Comparison of ENCODE assay signal across 9 cellular contexts in genomic region chr12:6929806-6930452, GRCh38. TPM values are rescaled to one million over a fixed set of nuclear protein-coding genes. Genes with fewer than 3 reads are reported as not detected.
DNase-seq lines count a peak whose midpoint lies in the region; ATAC-seq lines count a peak whose summit lies in the region.
"Had no signal": no experiment of that assay in that cellular context is flagged by ENCODE, and none has a peak within 500 bp of the region (broad histone marks: within the 10 kb centered on the region; RNA-seq: fewer than 3 reads in every experiment).

No MANE protein-coding gene starts in this region.

- no peaks in the 10 kb centered on the region for H3K36me3 ChIP-seq in mucosa of stomach (ENCODE audit: control insufficient read depth, insufficient read depth, low read length)

- H3K27ac ChIP-seq in caudate nucleus (ENCODE audit: low read depth, low read length) = peak overlapping the region; percentile 92

- ATAC-seq in left ventricle myocardium superior (no peak), HG03025 (IDR thresholded peaks at IDR 0.05; ENCODE audit: low FRiP score, unreplicated experiment) (no peak)

- DNase-seq in cardiac septum (ENCODE audit: low spot score) = peak; percentile 24
- DNase-seq in left ventricle myocardium superior = no peak
- DNase-seq in caudate nucleus (lab: John Stamatoyannopoulos, UW) = no peak
- no peak for DNase-seq in NCI-H524 (lab: John Stamatoyannopoulos, UW)
- no peak for DNase-seq in HT-29 (ENCODE audit: low spot score)
- DNase-seq in amniotic stem cell (lab: John Stamatoyannopoulos, UW) = no peak

- intact Hi-C loops in cardiac septum (cut with DNase I) = no loop called here
- intact Hi-C loops in left ventricle myocardium superior (cut with micrococcal nuclease) = no loop called here

- peak overlapping the region; percentile 85 for H3K9ac ChIP-seq in mucosa of stomach (ENCODE audit: low read length)

- peak overlapping the region; percentile 74 for H3K4me3 ChIP-seq in mucosa of stomach (ENCODE audit: low read length)

- H3K4me1 ChIP-seq in mucosa of stomach (ENCODE audit: control insufficient read depth, insufficient read depth, low read length) = peaks cover 55% of the 10 kb centered on the region

- no peaks in the 10 kb centered on the region for H3K9me3 ChIP-seq in mucosa of stomach (ENCODE audit: control insufficient read depth, low read length)

- H3K27me3 ChIP-seq in mucosa of stomach (ENCODE audit: control insufficient read depth, insufficient read depth, low read length) = no peaks in the 10 kb centered on the region

RNA-seq across cellular contexts. Expression of gene ATN1, which starts 2.2 kb away (rescaled TPM):
- total RNA-seq in cardiac septum (76.9 TPM), left ventricle myocardium superior (83.1 TPM)
- 22.0 and 36.9 TPM in 2 replicates for total RNA-seq in HT-29 (2014; rRNA removed; shearing (Covaris generic))

RNA-seq across cellular contexts. Expression of gene RNU7-1, which starts 13.7 kb away (rescaled TPM):
- total RNA-seq in cardiac septum (not detected), left ventricle myocardium superior (not detected)
- not detected in 2 replicates for total RNA-seq in HT-29 (2014; rRNA removed; shearing (Covaris generic))
- total RNA-seq: RPMI7951 had no signal

RNA-seq across cellular contexts. Expression of gene C12orf57, which starts 13.9 kb away (rescaled TPM):
- total RNA-seq in cardiac septum (162 TPM), left ventricle myocardium superior (238 TPM)
- total RNA-seq in HT-29 (2014; rRNA removed; shearing (Covaris generic)) = 102 and 112 TPM in 2 replicates

RNA-seq across cellular contexts. Expression of gene ENO2, which starts 15.5 kb away (rescaled TPM):
- total RNA-seq in cardiac septum (29.7 TPM), left ventricle myocardium superior (12.0 TPM)
- total RNA-seq in HT-29 (2014; rRNA removed; shearing (Covaris generic)) = 7.7 and 9.1 TPM in 2 replicates

RNA-seq across cellular contexts. Expression of gene PTPN6, which starts 21.2 kb away (rescaled TPM):
- total RNA-seq in cardiac septum (7.0 TPM), left ventricle myocardium superior (6.0 TPM)
- total RNA-seq in HT-29 (2014; rRNA removed; shearing (Covaris generic)) = 29.2 and 35.2 TPM in 2 replicates
